Comparison of ENCODE assay signal across 16 cellular contexts in the genomic region with DNA sequence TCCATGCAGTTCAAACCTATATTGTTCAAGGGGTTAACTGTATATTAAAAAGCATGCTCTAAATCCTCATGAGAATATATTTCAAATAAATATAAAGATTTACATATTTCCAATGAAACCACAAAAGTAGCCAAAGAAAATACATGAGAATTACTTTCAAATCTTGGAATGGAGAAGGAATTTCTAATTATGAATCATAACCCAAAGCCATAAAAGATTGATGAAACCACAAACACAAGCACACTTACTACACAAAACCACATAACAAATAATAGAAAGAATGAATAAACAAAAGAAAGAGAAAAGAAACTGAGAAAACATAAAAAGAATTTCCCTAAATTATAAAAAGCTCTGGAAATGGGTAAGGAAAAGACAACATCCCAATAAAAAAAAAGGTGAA. TPM values are rescaled to one million over a fixed set of nuclear protein-coding genes. Genes with fewer than 3 reads are reported as not detected.
A peak's percentile ranks its signal among the peaks of the same experiment; 100 is the strongest.
DNase-seq lines count a peak whose midpoint lies in the region; ATAC-seq and TF ChIP-seq lines count a peak whose summit lies in the region.
"Had no signal": no experiment of that assay in that cellular context is flagged by ENCODE, and none has a peak within 500 bp of the region (broad histone marks: within the 10 kb centered on the region; RNA-seq: fewer than 3 reads in every experiment).

No MANE protein-coding gene starts in this region.

- no peaks in the 10 kb centered on the region for H3K36me3 ChIP-seq in HEK293 (ENCODE audit: control insufficient read depth in 2 of 2, insufficient read depth in 1 of 2, low read length in 2 of 2)
- H3K36me3 ChIP-seq: brain microvascular endothelial cell, upper lobe of left lung had no signal

- H3K4me3 Mint-ChIP-seq in activated T-helper 2 cell treated with anti-CD3 and anti-CD28 coated beads, Interferon-gamma antibody, Interleukin-2, Interleukin-4, amounts not matched to agents 10 μg/mL and 5 μg/mL and 100 μg/mL, durations not matched to agents 14 hours and 24 hours and 36 hours (ENCODE audit: low read depth) = no peak overlapping the region
- peak overlapping the region; percentile 81 for H3K4me3 Mint-ChIP-seq in glutamatergic neuron (ENCODE audit: unreplicated experiment)

- intact Hi-C loops in activated T-helper 2 cell treated with anti-CD3 and anti-CD28 coated beads, Interferon-gamma antibody, Interleukin-2, Interleukin-4, amounts not matched to agents 10 μg/mL and 5 μg/mL and 100 μg/mL, durations not matched to agents 14 hours and 24 hours and 36 hours (cut with micrococcal nuclease) = loop anchor here (5.0 kb wide), 1 partner anchor 260 kb away; the partner anchor contains the start of gene NR4A3

- H3K27ac ChIP-seq in HEK293 (ENCODE audit: extremely low read depth, low read depth, low read length) = no peak overlapping the region
- H3K27ac ChIP-seq: brain microvascular endothelial cell, upper lobe of left lung had no signal

- POLR2A ChIA-PET in HEK293 (lab: Yijun Ruan, JAX) = no interaction called here

- peak; percentile 41 for DNase-seq in AG20443 (ENCODE audit: low spot score)
- DNase-seq in activated T-helper 2 cell treated with anti-CD3 and anti-CD28 coated beads, Interferon-gamma antibody, Interleukin-2, Interleukin-4, amounts not matched to agents 10 μg/mL and 5 μg/mL and 100 μg/mL, durations not matched to agents 14 hours and 24 hours and 36 hours (ENCODE audit: low spot score) = no peak
- DNase-seq in glutamatergic neuron = no peak
- no peak for DNase-seq in activated CD8-positive, alpha-beta memory T cell treated with anti-CD3 and anti-CD28 coated beads for 24 hours
- DNase-seq in NCI-H2196 (lab: John Stamatoyannopoulos, UW; ENCODE audit: unreplicated experiment) = no peak
- DNase-seq in NCI-H2227 (lab: John Stamatoyannopoulos, UW; ENCODE audit: unreplicated experiment) = no peak
- DNase-seq: activated CD4-positive, CD25-positive, alpha-beta regulatory T cell treated with anti-CD3 and anti-CD28 coated beads, Interleukin-2, amount 50 U/mL, for 72 hours; brain microvascular endothelial cell; DMS79; effector memory CD8-positive, alpha-beta T cell; NCI-H1092 treated with DMSO at 0.1 percent for 48 hours; NCI-H226; posterior cingulate gyrus; upper lobe of left lung had no signal

- H3K9me3 ChIP-seq in HEK293 (ENCODE audit: control insufficient read depth, insufficient read depth, low read depth, low read length) = no peaks in the 10 kb centered on the region
- H3K9me3 ChIP-seq: upper lobe of left lung had no signal

- peaks cover 23% of the 10 kb centered on the region; the same call in 1 of the 2 replicates for H3K4me1 ChIP-seq in HEK293 (ENCODE audit: control insufficient read depth, insufficient read depth, low read length)

- H3K27ac Mint-ChIP-seq in activated T-helper 2 cell treated with anti-CD3 and anti-CD28 coated beads, Interferon-gamma antibody, Interleukin-2, Interleukin-4, amounts not matched to agents 10 μg/mL and 5 μg/mL and 100 μg/mL, durations not matched to agents 14 hours and 24 hours and 36 hours = peak overlapping the region; percentile 55
- H3K27ac Mint-ChIP-seq in glutamatergic neuron (ENCODE audit: unreplicated experiment) = peak overlapping the region; percentile 86

- no peak overlapping the region for H3K4me3 ChIP-seq in HEK293 (ENCODE audit: low read depth, low read length)
- H3K4me3 ChIP-seq: upper lobe of left lung had no signal

- no peaks in the 10 kb centered on the region for H3K9me3 Mint-ChIP-seq in activated T-helper 2 cell treated with anti-CD3 and anti-CD28 coated beads, Interferon-gamma antibody, Interleukin-2, Interleukin-4, amounts not matched to agents 10 μg/mL and 5 μg/mL and 100 μg/mL, durations not matched to agents 14 hours and 24 hours and 36 hours
- H3K9me3 Mint-ChIP-seq in glutamatergic neuron (ENCODE audit: unreplicated experiment) = no peaks in the 10 kb centered on the region
- H3K9me3 Mint-ChIP-seq: effector memory CD8-positive, alpha-beta T cell had no signal

- peaks cover 5% of the 10 kb centered on the region for H3K36me3 Mint-ChIP-seq in activated T-helper 2 cell treated with anti-CD3 and anti-CD28 coated beads, Interferon-gamma antibody, Interleukin-2, Interleukin-4, amounts not matched to agents 10 μg/mL and 5 μg/mL and 100 μg/mL, durations not matched to agents 14 hours and 24 hours and 36 hours (ENCODE audit: low read depth)
- no peaks in the 10 kb centered on the region for H3K36me3 Mint-ChIP-seq in glutamatergic neuron (ENCODE audit: unreplicated experiment)

- CTCF ChIA-PET in HEK293 (lab: Yijun Ruan, JAX) = interaction anchor here (0.6 kb wide), 1 partner anchor 9 kb away, joined by 4 read pairs; no protein-coding TSS in a partner anchor

- no peaks in the 10 kb centered on the region for H3K27me3 Mint-ChIP-seq in activated T-helper 2 cell treated with anti-CD3 and anti-CD28 coated beads, Interferon-gamma antibody, Interleukin-2, Interleukin-4, amounts not matched to agents 10 μg/mL and 5 μg/mL and 100 μg/mL, durations not matched to agents 14 hours and 24 hours and 36 hours (ENCODE audit: low read depth)
- H3K27me3 Mint-ChIP-seq in glutamatergic neuron (ENCODE audit: unreplicated experiment) = no peaks in the 10 kb centered on the region
- H3K27me3 Mint-ChIP-seq: effector memory CD8-positive, alpha-beta T cell had no signal

- no peak for TF ChIP-seq CTCF in HEK293 (tag by site-specific recombination; IDR thresholded peaks at IDR 0.05)
- no peak for TF ChIP-seq CTCF in glutamatergic neuron (IDR thresholded peaks at IDR 0.05; ENCODE audit: partially characterized antibody, unreplicated experiment)

- peaks cover 54% of the 10 kb centered on the region for H3K4me1 Mint-ChIP-seq in activated T-helper 2 cell treated with anti-CD3 and anti-CD28 coated beads, Interferon-gamma antibody, Interleukin-2, Interleukin-4, amounts not matched to agents 10 μg/mL and 5 μg/mL and 100 μg/mL, durations not matched to agents 14 hours and 24 hours and 36 hours (ENCODE audit: low read depth)
- H3K4me1 Mint-ChIP-seq in glutamatergic neuron (ENCODE audit: low read depth, unreplicated experiment) = peaks cover 54% of the 10 kb centered on the region

- no peak for ATAC-seq in HG03039 (IDR thresholded peaks at IDR 0.05; ENCODE audit: unreplicated experiment)
- ATAC-seq: effector memory CD8-positive, alpha-beta T cell had no signal

TF ChIP-seq in HEK293, 187 proteins besides CTCF, POLR2A, EP300 and RAD21 (continues in another document):
- TF ChIP-seq ZNF350 (tag by site-specific recombination; IDR thresholded peaks at IDR 0.05) (no peak), ZNF692 (tag by site-specific recombination; IDR thresholded peaks at IDR 0.05) (no peak), ZNF157 (tag by site-specific recombination; IDR thresholded peaks at IDR 0.05) (no peak), ZFP3 (tag by site-specific recombination; IDR thresholded peaks at IDR 0.05; ENCODE audit: low read depth) (no peak), ZNF366 (tag by site-specific recombination; conservative IDR thresholded peaks at IDR 0.05) (0 out of 2 replicates have a peak, but pooled peaks have one; percentile 29), ZNF146 (tag by site-specific recombination; IDR thresholded peaks at IDR 0.05) (no peak), ZNF202 (tag by site-specific recombination; IDR thresholded peaks at IDR 0.05; ENCODE audit: borderline replicate concordance) (no peak)
- TF ChIP-seq, protein P1, sequence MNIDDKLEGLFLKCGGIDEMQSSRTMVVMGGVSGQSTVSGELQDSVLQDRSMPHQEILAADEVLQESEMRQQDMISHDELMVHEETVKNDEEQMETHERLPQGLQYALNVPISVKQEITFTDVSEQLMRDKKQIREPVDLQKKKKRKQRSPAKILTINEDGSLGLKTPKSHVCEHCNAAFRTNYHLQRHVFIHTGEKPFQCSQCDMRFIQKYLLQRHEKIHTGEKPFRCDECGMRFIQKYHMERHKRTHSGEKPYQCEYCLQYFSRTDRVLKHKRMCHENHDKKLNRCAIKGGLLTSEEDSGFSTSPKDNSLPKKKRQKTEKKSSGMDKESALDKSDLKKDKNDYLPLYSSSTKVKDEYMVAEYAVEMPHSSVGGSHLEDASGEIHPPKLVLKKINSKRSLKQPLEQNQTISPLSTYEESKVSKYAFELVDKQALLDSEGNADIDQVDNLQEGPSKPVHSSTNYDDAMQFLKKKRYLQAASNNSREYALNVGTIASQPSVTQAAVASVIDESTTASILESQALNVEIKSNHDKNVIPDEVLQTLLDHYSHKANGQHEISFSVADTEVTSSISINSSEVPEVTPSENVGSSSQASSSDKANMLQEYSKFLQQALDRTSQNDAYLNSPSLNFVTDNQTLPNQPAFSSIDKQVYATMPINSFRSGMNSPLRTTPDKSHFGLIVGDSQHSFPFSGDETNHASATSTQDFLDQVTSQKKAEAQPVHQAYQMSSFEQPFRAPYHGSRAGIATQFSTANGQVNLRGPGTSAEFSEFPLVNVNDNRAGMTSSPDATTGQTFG (tag by site-specific recombination; IDR thresholded peaks at IDR 0.05; ENCODE audit: borderline replicate concordance) = no peak

RNA-seq across cellular contexts. Expression of gene ERP44, which starts 16.0 kb away (rescaled TPM):
- total RNA-seq in activated T-helper 2 cell treated with anti-CD3 and anti-CD28 coated beads, Interferon-gamma antibody, Interleukin-2, Interleukin-4, amounts not matched to agents 10 μg/mL and 5 μg/mL and 100 μg/mL, durations not matched to agents 14 hours and 24 hours and 36 hours = 21.5 and 22.0 TPM in 2 replicates
- 19.3 TPM for total RNA-seq in glutamatergic neuron (ENCODE audit: unreplicated experiment)

RNA-seq across cellular contexts. Expression of gene INVS, which starts 16.3 kb away (rescaled TPM):
- total RNA-seq in activated T-helper 2 cell treated with anti-CD3 and anti-CD28 coated beads, Interferon-gamma antibody, Interleukin-2, Interleukin-4, amounts not matched to agents 10 μg/mL and 5 μg/mL and 100 μg/mL, durations not matched to agents 14 hours and 24 hours and 36 hours = 18.8 and 20.5 TPM in 2 replicates
- 33.4 TPM for total RNA-seq in glutamatergic neuron (ENCODE audit: unreplicated experiment)
